21 cellular contexts compared by ENCODE assay signal in the genomic region with DNA sequence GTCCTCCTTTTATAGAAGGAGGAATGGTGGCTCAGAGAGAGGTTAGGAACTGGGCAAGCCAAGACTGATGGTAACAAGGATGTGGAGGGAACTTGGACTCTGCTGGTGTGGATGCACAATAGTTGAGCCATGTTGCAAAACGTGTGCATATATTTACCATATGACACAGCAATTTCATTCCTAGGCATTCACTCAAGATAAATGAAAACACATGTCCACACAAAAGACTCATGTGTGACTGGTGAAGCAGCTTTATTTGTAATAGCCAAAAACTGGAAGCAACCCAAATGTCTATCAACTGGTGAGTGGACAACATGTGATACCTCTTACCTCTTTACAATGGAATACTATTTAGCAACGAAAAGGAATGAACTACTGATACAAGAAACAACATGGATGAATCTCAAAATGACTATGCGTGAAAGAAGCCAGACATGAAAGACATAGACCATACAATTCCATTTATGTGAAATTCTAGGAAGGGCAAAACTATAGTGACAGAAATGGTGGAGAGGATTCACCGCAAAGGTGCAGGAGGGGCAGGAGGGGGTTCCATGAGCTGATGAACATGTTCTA. TPM values are rescaled to one million over a fixed set of nuclear protein-coding genes. Genes with fewer than 3 reads are reported as not detected.
DNase-seq lines count a peak whose midpoint lies in the region; ATAC-seq, FAIRE-seq and TF ChIP-seq lines count a peak whose summit lies in the region.
"Had no signal": no experiment of that assay in that cellular context is flagged by ENCODE, and none has a peak within 500 bp of the region (broad histone marks: within the 10 kb centered on the region; RNA-seq: fewer than 3 reads in every experiment).

No MANE protein-coding gene starts in this region.

- 0 out of 6 replicates have a peak, but pooled peaks of 1 of the 2 experiments have one; percentile 28 for ATAC-seq in A549
- ATAC-seq in GM21619 (IDR thresholded peaks at IDR 0.05; ENCODE audit: unreplicated experiment): no peak
- no peak for ATAC-seq in sciatic nerve
- ATAC-seq: left colon had no signal

- H3K4me2 ChIP-seq in A549: no peak overlapping the region

- H3K9me3 ChIP-seq in A549: no peaks in the 10 kb centered on the region
- H3K9me3 ChIP-seq in spleen: no peaks in the 10 kb centered on the region
- H3K9me3 ChIP-seq: prostate gland, suprapubic skin, vagina had no signal

- no peaks in the 10 kb centered on the region for H3K36me3 ChIP-seq in spleen
- H3K36me3 ChIP-seq: prostate gland, suprapubic skin, vagina had no signal

- no peaks in the 10 kb centered on the region for H3K36me3 Mint-ChIP-seq in brain

- 53% methylated on average over 4 of the region's 4 CpGs for WGBS in A549 (ENCODE audit: missing lambda C conversion rate)
- WGBS in spleen, 5 donors: 68 to 79% (median 75%) methylated on average over 4 of the region's 4 CpGs

- peaks cover 34% of the 10 kb centered on the region for H3K4me1 Mint-ChIP-seq in brain

- H3K27me3 Mint-ChIP-seq in brain: peaks cover 3% of the 10 kb centered on the region

- DNase-seq in A549 (ENCODE audit: low read depth in 1 of 2, low spot score in 1 of 2) (peak in 1 of 2 experiments; percentile 34), H4 (ENCODE audit: low spot score) (peak; percentile 21), fibroblast of the aortic adventitia (ENCODE audit: low read depth) (peak; percentile 78), spleen (no peak), A172 (ENCODE audit: low spot score) (no peak), sciatic nerve (ENCODE audit: low spot score) (no peak)
- DNase-seq: amygdala; CD4-positive, alpha-beta T cell; left colon; NCI-H2107; NCI-H526 treated with DMSO at 0.1 percent for 48 hours; SHP77 had no signal

- H3K4me1 ChIP-seq in A549 (peaks cover 5% of the 10 kb centered on the region; the same call in 1 of the 3 replicates), spleen (no peaks in the 10 kb centered on the region)
- H3K4me1 ChIP-seq: prostate gland, suprapubic skin, vagina had no signal

- no peak overlapping the region; a peak in 1 of 6 replicates for H3K27ac ChIP-seq in A549
- H3K27ac ChIP-seq in spleen: no peak overlapping the region
- H3K27ac ChIP-seq: prostate gland, suprapubic skin, vagina, VCaP had no signal

- no peak overlapping the region for H3K4me3 Mint-ChIP-seq in brain
- H3K4me3 Mint-ChIP-seq: CD4-positive, alpha-beta T cell; neural crest cell; T-helper 1 cell treated with Interleukin-12 subunit alpha and Interleukin-12 subunit beta and Interleukin-4 antibody, amounts not matched to agents 30 μg/mL and 1 μg/mL, for 36 hours had no signal

- TF ChIP-seq POLR2A in A549 (IDR thresholded peaks at IDR 0.05; ENCODE audit: low read length) (no peak), spleen (IDR thresholded peaks at IDR 0.05) (no peak)

- POLR2A ChIA-PET in A549 (lab: Yijun Ruan, JAX): no interaction called here

- H3K4me3 ChIP-seq in A549 (no peak overlapping the region), fibroblast of the aortic adventitia (ENCODE audit: low read depth, low read length) (no peak overlapping the region), spleen (no peak overlapping the region)
- H3K4me3 ChIP-seq: prostate gland, suprapubic skin, vagina had no signal

- TF ChIP-seq EP300 in A549 (IDR thresholded peaks at IDR 0.05): no peak

- FAIRE-seq in A549 (lab: Jason Lieb, UNC): no peak
- FAIRE-seq: endometrium had no signal

- H3K9me3 Mint-ChIP-seq in brain: peaks cover 0 to 3% (median 0%) of the 10 kb centered on the region in 5 experiments
- H3K9me3 Mint-ChIP-seq: CD4-positive, alpha-beta T cell; neural crest cell; T-helper 1 cell treated with Interleukin-12 subunit alpha and Interleukin-12 subunit beta and Interleukin-4 antibody, amounts not matched to agents 30 μg/mL and 1 μg/mL, for 36 hours had no signal

- intact Hi-C loops in spleen (cut with DNase I; ENCODE audit: low total_unique reads) (no loop called here), sciatic nerve (cut with DNase I) (no loop called here)

- peak overlapping the region in 4 of 5 experiments; percentile 44 to 87 (median 72) for H3K27ac Mint-ChIP-seq in brain
- H3K27ac Mint-ChIP-seq: CD4-positive, alpha-beta T cell; T-helper 1 cell treated with Interleukin-12 subunit alpha and Interleukin-12 subunit beta and Interleukin-4 antibody, amounts not matched to agents 30 μg/mL and 1 μg/mL, for 36 hours had no signal

- H3K27me3 ChIP-seq in spleen (replicated peaks in 1 of 7): peaks cover 0 to 61% (median 3%) of the 10 kb centered on the region in 7 donors
- H3K27me3 ChIP-seq: vagina had no signal

- no peak for TF ChIP-seq RAD21 in A549 (conservative IDR thresholded peaks at IDR 0.05 in 1 of 2, IDR thresholded peaks at IDR 0.05 in 1 of 2)

- CTCF ChIA-PET in A549 (lab: Yijun Ruan, JAX): interaction anchor here (1.1 kb wide), 1 partner anchor 237 kb away, joined by 3 read pairs; no protein-coding TSS in a partner anchor

- TF ChIP-seq CTCF in A549 (IDR thresholded peaks at IDR 0.05) (no peak), brain (conservative IDR thresholded peaks at IDR 0.05) (no peak), fibroblast of the aortic adventitia (IDR thresholded peaks at IDR 0.05; ENCODE audit: insufficient read depth, low read length) (no peak), spleen (IDR thresholded peaks at IDR 0.05 in 8 of 11, conservative IDR thresholded peaks at IDR 0.05 in 3 of 11) (no peak)

TF ChIP-seq in A549, 52 proteins besides CTCF, POLR2A, EP300 and RAD21:
- TF ChIP-seq MAFK (IDR thresholded peaks at IDR 0.05; ENCODE audit: partially characterized antibody) (peak; percentile 73), HOXA7 (CRISPR knock-in tag; IDR thresholded peaks at IDR 0.05) (no peak), KDM1A (IDR thresholded peaks at IDR 0.05; ENCODE audit: low read depth) (no peak), MYC (IDR thresholded peaks at IDR 0.05; ENCODE audit: borderline replicate concordance, low read length) (no peak), HOXB5 (CRISPR knock-in tag; IDR thresholded peaks at IDR 0.05) (no peak), NFE2L2 (conservative IDR thresholded peaks at IDR 0.05; ENCODE audit: low read length) (peak; percentile 43; the same call in 1 of the 2 replicates)

RNA-seq across cellular contexts. Expression of gene CAMK2N1, which starts 36.2 kb away (rescaled TPM):
- 38.9 and 49.7 TPM in 2 replicates for polyA plus RNA-seq in A549 (2011; rRNA removed)
- 17.8 and 19.6 TPM in 2 replicates for polyA plus RNA-seq in A549 (2012; cell fraction: cytosol; rRNA removed)
- 4.7 and 5.6 TPM in 2 replicates for polyA plus RNA-seq in A549 (2012; cell fraction: nucleus; rRNA removed)
- 35.8 to 56.4 TPM (median 55.1 TPM) in 3 replicates for polyA plus RNA-seq in A549 (2017; fragmentation: RNase III; extraction: RNeasy Plus Mini Kit Qiagen cat#74134 plus additional on column Dnase treatment)
- 11.5 and 12.5 TPM in 2 replicates for polyA minus RNA-seq in A549 (2011; rRNA and poly(A)+ RNA removed)
- 3.6 and 4.0 TPM in 2 replicates for total RNA-seq in H4 (2014; rRNA removed; shearing (Covaris generic))
- polyA plus RNA-seq in brain (ENCODE audit: insufficient read depth, low read depth, low replicate concordance): 171 TPM
- 5.2 and 28.5 TPM in 2 replicates for total RNA-seq in fibroblast of the aortic adventitia (ENCODE audit: low replicate concordance)
- total RNA-seq in spleen: 10 to 100 TPM in 5 of 7 donors, 1 to 10 TPM in 2; 6.7 to 17.2 (median 11.1) TPM
- polyA plus RNA-seq in spleen: 1 to 10 TPM; 3.6 to 4.9 (median 4.5) TPM
- 2.9 and 3.6 TPM in 2 replicates for total RNA-seq in A172 (2014; rRNA removed; shearing (Covaris generic))
- 8.2 TPM for total RNA-seq in sciatic nerve

RNA-seq across cellular contexts. Expression of gene MUL1, which starts 58.1 kb away (rescaled TPM):
- polyA plus RNA-seq in A549 (2011; rRNA removed): 20.0 and 22.9 TPM in 2 replicates
- polyA plus RNA-seq in A549 (2012; cell fraction: cytosol; rRNA removed): 18.5 and 22.8 TPM in 2 replicates
- 22.4 and 24.4 TPM in 2 replicates for polyA plus RNA-seq in A549 (2012; cell fraction: nucleus; rRNA removed)
- polyA plus RNA-seq in A549 (2017; fragmentation: RNase III; extraction: RNeasy Plus Mini Kit Qiagen cat#74134 plus additional on column Dnase treatment): 21.4 to 24.5 TPM (median 24.1 TPM) in 3 replicates
- 23.7 and 25.6 TPM in 2 replicates for polyA minus RNA-seq in A549 (2011; rRNA and poly(A)+ RNA removed)
- total RNA-seq in H4 (2014; rRNA removed; shearing (Covaris generic)): 30.2 and 38.0 TPM in 2 replicates
- 31.0 TPM for polyA plus RNA-seq in brain (ENCODE audit: insufficient read depth, low read depth, low replicate concordance)
- 23.7 and 24.4 TPM in 2 replicates for total RNA-seq in fibroblast of the aortic adventitia (ENCODE audit: low replicate concordance)
- 10 to 100 TPM; 20.1 to 32.3 (median 25.0) TPM for total RNA-seq in spleen
- 1 to 10 TPM; 2.9 to 9.2 (median 7.3) TPM for polyA plus RNA-seq in spleen
- 26.6 and 26.9 TPM in 2 replicates for total RNA-seq in A172 (2014; rRNA removed; shearing (Covaris generic))
- 20.6 TPM for total RNA-seq in sciatic nerve

Comparison
In these comparisons a context has a peak if more than half of its experiments do, and no peak if none do; other contexts are left out.
1. DNase-seq: peak in H4 (single experiment) and fibroblast of the aortic adventitia (single experiment); none in spleen (single experiment), A172 (single experiment) and sciatic nerve (single experiment).